23 cellular contexts compared by ENCODE assay signal in genomic region chr1:186144505-186144904, GRCh38.
"Had no signal": no experiment of that assay in that cellular context is flagged by ENCODE, and none has a peak within 500 bp of the region (broad histone marks: within the 10 kb centered on the region; RNA-seq: fewer than 3 reads in every experiment).

No MANE protein-coding gene starts in this region.

- H3K27ac Mint-ChIP-seq: activated CD4-positive, alpha-beta T cell treated with anti-CD3 and anti-CD28 coated beads, Interleukin-2, amount 10 ng/mL, durations not matched to agents 7 days and 5 days; activated CD8-positive, alpha-beta memory T cell treated with anti-CD3 and anti-CD28 coated beads, Interleukin-2, amount 10 ng/mL, durations not matched to agents 7 days and 5 days; activated CD8-positive, alpha-beta T cell treated with anti-CD3 and anti-CD28 coated beads for 36 hours; activated naive CD8-positive, alpha-beta T cell treated with anti-CD3 and anti-CD28 coated beads, Interleukin-2, amount 50 U/mL, for 24 hours; activated T-helper 1 cell treated with anti-CD3 and anti-CD28 coated beads, Interleukin-12 subunit alpha, Interleukin-12 subunit beta, Interleukin-2, Interleukin-4 antibody, amounts not matched to agents 30 ng/mL and 10 ng/mL and 1 ng/mL, durations not matched to agents 14 hours and 24 hours and 36 hours; naive thymus-derived CD8-positive, alpha-beta T cell; stimulated activated naive B cell treated with anti-CD40 and anti-IgM and Interleukin-4, amounts not matched to agents 10 μg/mL and 1 μg/mL and 100 μg/mL, for 72 hours; T-helper 2 cell treated with Interferon-gamma antibody and Interleukin-4, amounts not matched to agents 5 μg/mL and 100 μg/mL, for 36 hours had no signal

- H3K4me1 ChIP-seq: foreskin keratinocyte, left lung, transverse colon, vagina had no signal

- H3K27me3 Mint-ChIP-seq: activated CD8-positive, alpha-beta memory T cell treated with anti-CD3 and anti-CD28 coated beads, Interleukin-2, amount 10 ng/mL, durations not matched to agents 7 days and 5 days; stimulated activated naive B cell treated with anti-CD40 and anti-IgM and Interleukin-4, amounts not matched to agents 10 μg/mL and 1 μg/mL and 100 μg/mL, for 72 hours had no signal

- H3K4me3 Mint-ChIP-seq: activated CD4-positive, alpha-beta T cell treated with anti-CD3 and anti-CD28 coated beads, Interleukin-2, amount 10 ng/mL, durations not matched to agents 7 days and 5 days; activated CD8-positive, alpha-beta memory T cell treated with anti-CD3 and anti-CD28 coated beads, Interleukin-2, amount 10 ng/mL, durations not matched to agents 7 days and 5 days; activated CD8-positive, alpha-beta T cell treated with anti-CD3 and anti-CD28 coated beads for 36 hours; activated naive CD8-positive, alpha-beta T cell treated with anti-CD3 and anti-CD28 coated beads, Interleukin-2, amount 50 U/mL, for 24 hours; activated T-helper 1 cell treated with anti-CD3 and anti-CD28 coated beads, Interleukin-12 subunit alpha, Interleukin-12 subunit beta, Interleukin-2, Interleukin-4 antibody, amounts not matched to agents 30 ng/mL and 10 ng/mL and 1 ng/mL, durations not matched to agents 14 hours and 24 hours and 36 hours; central memory CD8-positive, alpha-beta T cell; naive thymus-derived CD8-positive, alpha-beta T cell; stimulated activated naive B cell treated with anti-CD40 and anti-IgM and Interleukin-4, amounts not matched to agents 10 μg/mL and 1 μg/mL and 100 μg/mL, for 72 hours; T-helper 2 cell treated with Interferon-gamma antibody and Interleukin-4, amounts not matched to agents 5 μg/mL and 100 μg/mL, for 36 hours had no signal

- H3K27me3 ChIP-seq: ascending aorta, foreskin keratinocyte, left lung, transverse colon, vagina had no signal

- ATAC-seq: activated CD8-positive, alpha-beta memory T cell treated with anti-CD3 and anti-CD28 coated beads, Interleukin-2, amount 10 ng/mL, durations not matched to agents 7 days and 5 days; activated CD8-positive, alpha-beta T cell treated with anti-CD3 and anti-CD28 coated beads for 36 hours; activated naive CD8-positive, alpha-beta T cell treated with anti-CD3 and anti-CD28 coated beads, Interleukin-2, amount 50 U/mL, for 24 hours; foreskin keratinocyte; left lung; naive thymus-derived CD8-positive, alpha-beta T cell; sciatic nerve; stimulated activated naive B cell treated with anti-CD40 and anti-IgM and Interleukin-4, amounts not matched to agents 10 μg/mL and 1 μg/mL and 100 μg/mL, for 72 hours had no signal

- H3K4me3 ChIP-seq: ascending aorta, left lung, transverse colon, vagina had no signal

- DNase-seq: activated CD4-positive, alpha-beta T cell treated with anti-CD3 and anti-CD28 coated beads, Interleukin-2, amount 10 ng/mL, durations not matched to agents 7 days and 5 days; activated CD4-positive, CD25-positive, alpha-beta regulatory T cell treated with anti-CD3 and anti-CD28 coated beads, Interleukin-2, amount 50 U/mL, for 72 hours; activated CD8-positive, alpha-beta memory T cell treated with anti-CD3 and anti-CD28 coated beads, Interleukin-2, amount 10 ng/mL, durations not matched to agents 7 days and 5 days; activated CD8-positive, alpha-beta T cell treated with anti-CD3 and anti-CD28 coated beads for 36 hours; activated gamma-delta T cell; activated naive CD4-positive, alpha-beta T cell treated with anti-CD3 and anti-CD28 coated beads, Interleukin-2, amount 50 U/mL, for 16 hours; activated naive CD8-positive, alpha-beta T cell treated with anti-CD3 and anti-CD28 coated beads, Interleukin-2, amount 50 U/mL, for 24 hours; activated T-cell treated with anti-CD3 and anti-CD28 coated beads for 4 hours; foreskin keratinocyte; left lung; naive thymus-derived CD8-positive, alpha-beta T cell; small intestine; stimulated activated CD4-positive, alpha-beta T cell treated with anti-CD3 and anti-CD28 coated beads, Interleukin-2, amount 100 ng/mL, for 24 hours; stimulated activated naive B cell treated with anti-CD40 and anti-IgM and Interleukin-4, amounts not matched to agents 10 μg/mL and 1 μg/mL and 100 μg/mL, for 72 hours; transverse colon; WERI-Rb-1 had no signal

- H3K4me1 Mint-ChIP-seq: activated CD4-positive, alpha-beta T cell treated with anti-CD3 and anti-CD28 coated beads, Interleukin-2, amount 10 ng/mL, durations not matched to agents 7 days and 5 days; activated CD8-positive, alpha-beta memory T cell treated with anti-CD3 and anti-CD28 coated beads, Interleukin-2, amount 10 ng/mL, durations not matched to agents 7 days and 5 days; activated naive CD8-positive, alpha-beta T cell treated with anti-CD3 and anti-CD28 coated beads, Interleukin-2, amount 50 U/mL, for 24 hours; central memory CD8-positive, alpha-beta T cell; stimulated activated naive B cell treated with anti-CD40 and anti-IgM and Interleukin-4, amounts not matched to agents 10 μg/mL and 1 μg/mL and 100 μg/mL, for 72 hours had no signal

- H3K9me3 ChIP-seq: ascending aorta, left lung, transverse colon, vagina had no signal

- H3K9me3 Mint-ChIP-seq: activated CD8-positive, alpha-beta T cell treated with anti-CD3 and anti-CD28 coated beads for 36 hours; activated naive CD8-positive, alpha-beta T cell treated with anti-CD3 and anti-CD28 coated beads, Interleukin-2, amount 50 U/mL, for 24 hours; activated T-helper 1 cell treated with anti-CD3 and anti-CD28 coated beads, Interleukin-12 subunit alpha, Interleukin-12 subunit beta, Interleukin-2, Interleukin-4 antibody, amounts not matched to agents 30 ng/mL and 10 ng/mL and 1 ng/mL, durations not matched to agents 14 hours and 24 hours and 36 hours; naive thymus-derived CD8-positive, alpha-beta T cell; T-helper 2 cell treated with Interferon-gamma antibody and Interleukin-4, amounts not matched to agents 5 μg/mL and 100 μg/mL, for 36 hours had no signal

- H3K27ac ChIP-seq: epithelial cell of prostate, foreskin keratinocyte, left lung, transverse colon, vagina, WERI-Rb-1 had no signal

- H3K36me3 ChIP-seq: left lung, transverse colon, vagina, WERI-Rb-1 had no signal

- H3K36me3 Mint-ChIP-seq: activated CD8-positive, alpha-beta memory T cell treated with anti-CD3 and anti-CD28 coated beads, Interleukin-2, amount 10 ng/mL, durations not matched to agents 7 days and 5 days; naive thymus-derived CD8-positive, alpha-beta T cell; stimulated activated naive B cell treated with anti-CD40 and anti-IgM and Interleukin-4, amounts not matched to agents 10 μg/mL and 1 μg/mL and 100 μg/mL, for 72 hours had no signal
